ENCODE assay signal across 9 cellular contexts in genomic region chr7:100476108-100476780, GRCh38. TPM values are rescaled to one million over a fixed set of nuclear protein-coding genes. Genes with fewer than 3 reads are reported as not detected.
A peak's percentile ranks its signal among the peaks of the same experiment; 100 is the strongest.
DNase-seq lines count a peak whose midpoint lies in the region; ATAC-seq and TF ChIP-seq lines count a peak whose summit lies in the region.
"Had no signal": no experiment of that assay in that cellular context is flagged by ENCODE, and none has a peak within 500 bp of the region (broad histone marks: within the 10 kb centered on the region; RNA-seq: fewer than 3 reads in every experiment).

No MANE protein-coding gene starts in this region.

- ATAC-seq in T-cell (replicated peaks in 1 of 4) (no peak), GM18498 (IDR thresholded peaks at IDR 0.05; ENCODE audit: unreplicated experiment) (no peak), GM21381 (IDR thresholded peaks at IDR 0.05; ENCODE audit: unreplicated experiment) (no peak)

- CTCF ChIA-PET in T-cell (lab: Charles Lee), result interaction anchor here in 1 of 2 donors (0.6 kb wide), 1 partner anchor 14 kb away, joined by 3 read pairs; no protein-coding TSS in a partner anchor

- H3K36me3 ChIP-seq in fibroblast of lung (ENCODE audit: control insufficient read depth, insufficient read depth, low read length) (peaks cover 5% of the 10 kb centered on the region), skeletal muscle satellite cell (ENCODE audit: insufficient read depth, low read length) (peaks cover 33% of the 10 kb centered on the region)

- peak overlapping the region; percentile 93 to 94 for H3K27ac Mint-ChIP-seq in T-cell

- H3K9ac ChIP-seq in fibroblast of lung (ENCODE audit: insufficient read depth, low read length), result no peak overlapping the region
- peak overlapping the region; percentile 91 for H3K9ac ChIP-seq in skeletal muscle satellite cell (ENCODE audit: low read depth, low read length)

- no peaks in the 10 kb centered on the region for H3K27me3 Mint-ChIP-seq in T-cell

- H4K20me1 ChIP-seq in fibroblast of lung (ENCODE audit: control insufficient read depth, extremely low read depth, insufficient read depth, low read length), result no peaks in the 10 kb centered on the region

- H3K27me3 ChIP-seq in fibroblast of lung (ENCODE audit: control insufficient read depth, insufficient read depth, low read length) (no peaks in the 10 kb centered on the region), skeletal muscle satellite cell (ENCODE audit: control insufficient read depth, insufficient read depth, low read length) (no peaks in the 10 kb centered on the region)

- H3K4me2 ChIP-seq in fibroblast of lung (ENCODE audit: extremely low read depth, insufficient read depth, low read length) (peak overlapping the region; percentile 90), skeletal muscle satellite cell (ENCODE audit: low read length) (peak overlapping the region; percentile 98)

- no peak for DNase-seq in GM12864 (ENCODE audit: low read depth)
- DNase-seq in T-cell, result no peak
- DNase-seq in fibroblast of lung (ENCODE audit: low read depth in 2 of 2), result no peak
- no peak for DNase-seq in NCI-H748 treated with DMSO at 0.1 percent for 48 hours (lab: John Stamatoyannopoulos, UW)
- no peak for DNase-seq in hypothalamus (lab: John Stamatoyannopoulos, UW)
- DNase-seq: NCI-H2081 had no signal

- no peak overlapping the region for H2AFZ ChIP-seq in fibroblast of lung (ENCODE audit: low read length)

- peaks cover 10% of the 10 kb centered on the region for H3K4me1 ChIP-seq in fibroblast of lung (ENCODE audit: control insufficient read depth, extremely low read depth, insufficient read depth, low read length)
- peaks cover 36% of the 10 kb centered on the region for H3K4me1 ChIP-seq in skeletal muscle satellite cell (ENCODE audit: control insufficient read depth, insufficient read depth, low read length)

- POLR2A ChIA-PET in T-cell (lab: Charles Lee), result interaction anchor here in 1 of 2 donors (0.6 kb wide), 1 partner anchor 373 kb away, joined by 4 read pairs; no protein-coding TSS in a partner anchor

- peak overlapping the region; percentile 91 to 97 (median 92) for H3K4me3 Mint-ChIP-seq in T-cell

- no peaks in the 10 kb centered on the region for H3K9me3 Mint-ChIP-seq in T-cell

- H3K4me3 ChIP-seq in GM12864 (ENCODE audit: low read depth, low read length), result peak overlapping the region; percentile 70
- H3K4me3 ChIP-seq in fibroblast of lung (replicated peaks in 1 of 4; ENCODE audit: control extremely low read depth in 1 of 4, insufficient read depth in 1 of 4, low read depth in 3 of 4, low read length in 4 of 4), result peak overlapping the region; percentile 93 to 95 (median 93)
- peak overlapping the region; percentile 96 for H3K4me3 ChIP-seq in skeletal muscle satellite cell (ENCODE audit: low read length)

- peak overlapping the region; percentile 16 for H3K27ac ChIP-seq in fibroblast of lung (ENCODE audit: insufficient read depth, low read length)

- H3K9me3 ChIP-seq in fibroblast of lung (ENCODE audit: control insufficient read depth, insufficient read depth, low read depth, low read length) (no peaks in the 10 kb centered on the region), skeletal muscle satellite cell (replicated peaks; ENCODE audit: low read length) (no peaks in the 10 kb centered on the region)

- no peak for TF ChIP-seq CTCF in GM12864 (IDR thresholded peaks at IDR 0.05; ENCODE audit: low read depth, low read length, missing control alignments)
- no peak for TF ChIP-seq CTCF in fibroblast of lung (conservative IDR thresholded peaks at IDR 0.05 in 1 of 2, IDR thresholded peaks at IDR 0.05 in 1 of 2; ENCODE audit: low read depth in 1 of 2, low read length in 2 of 2)

- H3K4me1 Mint-ChIP-seq in T-cell, result peaks cover 49 to 52% (median 50%) of the 10 kb centered on the region in 3 donors

- peaks cover 42% of the 10 kb centered on the region for H3K79me2 ChIP-seq in fibroblast of lung (ENCODE audit: control insufficient read depth, insufficient read depth, low read length)

- H3K36me3 Mint-ChIP-seq in T-cell, result peaks cover 10% of the 10 kb centered on the region

RNA-seq across cellular contexts. Expression of gene TSC22D4, which starts 2.8 kb away (rescaled TPM):
- total RNA-seq in T-cell (100 to 1,000 TPM in 4 of 5 donors, 10 to 100 TPM in 1; 85.2 to 160 (median 148) TPM), fibroblast of lung (15.2 and 21.1 TPM in 2 replicates)
- 13.2 and 15.3 TPM in 2 replicates for polyA plus RNA-seq in fibroblast of lung
- polyA plus RNA-seq in fibroblast of lung (2012), result 25.5 and 29.3 TPM in 2 replicates
- polyA minus RNA-seq in fibroblast of lung (ENCODE audit: low replicate concordance), result 24.8 and 29.4 TPM in 2 replicates
- 34.5 and 41.9 TPM in 2 replicates for total RNA-seq in skeletal muscle satellite cell (2012; rRNA removed)

RNA-seq across cellular contexts. Expression of gene NYAP1, which starts 7.5 kb away (rescaled TPM):
- total RNA-seq in T-cell, result 1 to 10 TPM in 2 of 5 donors, under 1 TPM in 3; 0.50 to 1.4 (median 0.99) TPM
- 0.26 and 0.33 TPM in 2 replicates for total RNA-seq in fibroblast of lung
- 0.09 and 0.18 TPM in 2 replicates for polyA plus RNA-seq in fibroblast of lung
- 0.21 and 0.37 TPM in 2 replicates for polyA plus RNA-seq in fibroblast of lung (2012)
- 0.11 TPM in 1 of 2 replicates, not detected in the other for polyA minus RNA-seq in fibroblast of lung (ENCODE audit: low replicate concordance)
- total RNA-seq in skeletal muscle satellite cell (2012; rRNA removed), result 2.8 and 3.5 TPM in 2 replicates

RNA-seq across cellular contexts. Expression of gene SPACDR, which starts 12.2 kb away (rescaled TPM):
- 1 to 10 TPM; 1.3 to 4.0 (median 3.3) TPM for total RNA-seq in T-cell
- under 0.01 and 0.50 TPM in 2 replicates for total RNA-seq in fibroblast of lung
- 0.25 and 0.60 TPM in 2 replicates for polyA plus RNA-seq in fibroblast of lung
- polyA plus RNA-seq in fibroblast of lung (2012), result 0.79 and 0.85 TPM in 2 replicates
- polyA minus RNA-seq in fibroblast of lung (ENCODE audit: low replicate concordance), result not detected in 2 replicates
- total RNA-seq in skeletal muscle satellite cell (2012; rRNA removed), result 0.51 and 1.1 TPM in 2 replicates

RNA-seq across cellular contexts. Expression of gene PPP1R35, which starts 39.9 kb away (rescaled TPM):
- 100 to 1,000 TPM in 2 of 5 donors, 10 to 100 TPM in 3; 32.8 to 117 (median 98.6) TPM for total RNA-seq in T-cell
- 18.2 and 18.3 TPM in 2 replicates for total RNA-seq in fibroblast of lung
- polyA plus RNA-seq in fibroblast of lung, result 7.0 and 9.8 TPM in 2 replicates
- 14.1 and 25.5 TPM in 2 replicates for polyA plus RNA-seq in fibroblast of lung (2012)
- polyA minus RNA-seq in fibroblast of lung (ENCODE audit: low replicate concordance), result 1.8 and 6.2 TPM in 2 replicates
- total RNA-seq in skeletal muscle satellite cell (2012; rRNA removed), result 11.8 and 12.7 TPM in 2 replicates

RNA-seq across cellular contexts. Expression of gene MEPCE, which starts 46.6 kb away (rescaled TPM):
- 10 to 100 TPM; 50.6 to 63.2 (median 60.3) TPM for total RNA-seq in T-cell
- total RNA-seq in fibroblast of lung, result 24.4 and 26.6 TPM in 2 replicates
- 11.4 and 17.6 TPM in 2 replicates for polyA plus RNA-seq in fibroblast of lung
- polyA plus RNA-seq in fibroblast of lung (2012), result 22.1 and 32.1 TPM in 2 replicates
- polyA minus RNA-seq in fibroblast of lung (ENCODE audit: low replicate concordance), result 36.7 and 53.3 TPM in 2 replicates
- 26.6 and 40.6 TPM in 2 replicates for total RNA-seq in skeletal muscle satellite cell (2012; rRNA removed)
